Comparison of ENCODE assay signal across 20 cellular contexts in genomic region chr11:19614370-19614936, GRCh38.
"Had no signal": no experiment of that assay in that cellular context is flagged by ENCODE, and none has a peak within 500 bp of the region (broad histone marks: within the 10 kb centered on the region; RNA-seq: fewer than 3 reads in every experiment).

No MANE protein-coding gene starts in this region.

- H3K27me3 ChIP-seq: gastrocnemius medialis, neutrophil had no signal

- H3K36me3 ChIP-seq: gastrocnemius medialis, neutrophil had no signal

- H3K4me1 Mint-ChIP-seq: activated CD4-positive, alpha-beta memory T cell treated with anti-CD3 and anti-CD28 coated beads, Interleukin-2, amount 10 ng/mL, durations not matched to agents 7 days and 5 days; naive thymus-derived CD8-positive, alpha-beta T cell had no signal

- H3K27me3 Mint-ChIP-seq: activated naive CD8-positive, alpha-beta T cell had no signal

- H3K4me1 ChIP-seq: gastrocnemius medialis had no signal

- H3K27ac ChIP-seq: epithelial cell of prostate, gastrocnemius medialis, neutrophil had no signal

- H3K4me3 Mint-ChIP-seq: activated CD4-positive, alpha-beta memory T cell treated with anti-CD3 and anti-CD28 coated beads, Interleukin-2, amount 10 ng/mL, durations not matched to agents 7 days and 5 days; activated naive CD8-positive, alpha-beta T cell; naive thymus-derived CD8-positive, alpha-beta T cell; T-helper 2 cell treated with Interferon-gamma antibody and Interleukin-4, amounts not matched to agents 5 μg/mL and 100 μg/mL, for 36 hours had no signal

- H3K4me3 ChIP-seq: gastrocnemius medialis, lung, mucosa of descending colon had no signal

- H3K9me3 ChIP-seq: gastrocnemius medialis, neutrophil had no signal

- FAIRE-seq: bronchial epithelial cell, colon, keratinocyte had no signal

- H3K27ac Mint-ChIP-seq: activated CD4-positive, alpha-beta memory T cell treated with anti-CD3 and anti-CD28 coated beads, Interleukin-2, amount 10 ng/mL, durations not matched to agents 7 days and 5 days; activated naive CD8-positive, alpha-beta T cell; naive thymus-derived CD8-positive, alpha-beta T cell; T-helper 2 cell treated with Interferon-gamma antibody and Interleukin-4, amounts not matched to agents 5 μg/mL and 100 μg/mL, for 36 hours had no signal

- DNase-seq: activated CD4-positive, alpha-beta memory T cell treated with anti-CD3 and anti-CD28 coated beads, Interleukin-2, amount 10 ng/mL, durations not matched to agents 7 days and 5 days; activated CD4-positive, CD25-positive, alpha-beta regulatory T cell treated with anti-CD3 and anti-CD28 coated beads, Interleukin-2, amount 50 U/mL, for 72 hours; activated gamma-delta T cell; activated T-cell treated with anti-CD3 and anti-CD28 coated beads, Interleukin-2, amount 50 U/mL, for 48 hours; effector CD4-positive, alpha-beta T cell; gastrocnemius medialis; mucosa of descending colon; naive thymus-derived CD8-positive, alpha-beta T cell; right cardiac atrium; stimulated activated CD4-positive, alpha-beta T cell treated with anti-CD3 and anti-CD28 coated beads, Interleukin-1b, Interleukin-23, amount 100 ng/mL, for 48 hours; stimulated activated naive CD4-positive, alpha-beta T cell; trophoblast cell had no signal

- ATAC-seq: gastrocnemius medialis; mucosa of descending colon; naive thymus-derived CD8-positive, alpha-beta T cell; right cardiac atrium had no signal

- H3K36me3 Mint-ChIP-seq: activated naive CD8-positive, alpha-beta T cell had no signal
